In genomic region chr14:73771848-73772705, GRCh38 we compare ENCODE assay signal across 9 cellular contexts. TPM values are rescaled to one million over a fixed set of nuclear protein-coding genes. Genes with fewer than 3 reads are reported as not detected.
DNase-seq lines count a peak whose midpoint lies in the region; ATAC-seq and TF ChIP-seq lines count a peak whose summit lies in the region.
"Had no signal": no experiment of that assay in that cellular context is flagged by ENCODE, and none has a peak within 500 bp of the region (broad histone marks: within the 10 kb centered on the region; RNA-seq: fewer than 3 reads in every experiment).

No MANE protein-coding gene starts in this region.

- peak in 8 of 10 experiments; percentile 39 to 64 (median 52) for DNase-seq in CD4-positive, alpha-beta T cell
- peak; percentile 19 for DNase-seq in NOMO-1 treated with DMSO at 0.1 percent for 48 hours (lab: John Stamatoyannopoulos, UW; ENCODE audit: unreplicated experiment)
- peak; percentile 80 for DNase-seq in renal cortical epithelial cell (ENCODE audit: low read depth)
- no peak for DNase-seq in AG08395 (ENCODE audit: low spot score)

- no peaks in the 10 kb centered on the region for H3K36me3 Mint-ChIP-seq in CD4-positive, alpha-beta T cell (ENCODE audit: low read depth)
- no peaks in the 10 kb centered on the region for H3K36me3 Mint-ChIP-seq in activated T-helper 17 cell treated with anti-CD3 and anti-CD28 coated beads, Interleukin-2, amount 50 U/mL, for 72 hours (ENCODE audit: low read depth)

- no peaks in the 10 kb centered on the region for H3K27me3 Mint-ChIP-seq in CD4-positive, alpha-beta T cell
- no peaks in the 10 kb centered on the region for H3K27me3 Mint-ChIP-seq in activated T-helper 17 cell treated with anti-CD3 and anti-CD28 coated beads, Interleukin-2, amount 50 U/mL, for 72 hours

- intact Hi-C loops in CD4-positive, alpha-beta T cell (cut with DNase I, micrococcal nuclease), result loop anchor here in 1 of 2 experiments (1.0 to 2.0 kb wide), 2 partner anchors 12 to 13 kb away; a partner anchor contains a TSS

- H3K4me1 ChIP-seq in gastroesophageal sphincter, result peaks cover 3 to 98% (median 52%) of the 10 kb centered on the region in 3 donors

- H3K36me3 ChIP-seq in gastroesophageal sphincter, result no peaks in the 10 kb centered on the region

- H3K4me3 Mint-ChIP-seq in CD4-positive, alpha-beta T cell, result peak overlapping the region; percentile 81
- peak overlapping the region; percentile 71 for H3K4me3 Mint-ChIP-seq in activated T-helper 17 cell treated with anti-CD3 and anti-CD28 coated beads, Interleukin-2, amount 50 U/mL, for 72 hours
- H3K4me3 Mint-ChIP-seq: neural crest cell had no signal

- H3K9me3 Mint-ChIP-seq in CD4-positive, alpha-beta T cell, result no peaks in the 10 kb centered on the region
- H3K9me3 Mint-ChIP-seq in activated T-helper 17 cell treated with anti-CD3 and anti-CD28 coated beads, Interleukin-2, amount 50 U/mL, for 72 hours, result no peaks in the 10 kb centered on the region
- H3K9me3 Mint-ChIP-seq: neural crest cell had no signal

- POLR2A ChIA-PET in CD4-positive, alpha-beta T cell (lab: Charles Lee), result interaction anchor here (0.8 to 8.8 kb wide), 12 partner anchors 12 to 178 kb away, joined by 3 to 153 read pairs (median 5); partner anchors contain the start of genes ACOT6, FAM161B and PTGR2

- CTCF ChIA-PET in CD4-positive, alpha-beta T cell (lab: Charles Lee), result interaction anchor here (0.6 to 8.1 kb wide), 6 partner anchors 9 to 34 kb away, joined by 3 to 60 read pairs (median 7); a partner anchor contains a TSS

- no peaks in the 10 kb centered on the region for H3K27me3 ChIP-seq in CD4-positive, alpha-beta T cell (ENCODE audit: control insufficient read depth, insufficient read depth, low read length)
- H3K27me3 ChIP-seq in gastroesophageal sphincter, result no peaks in the 10 kb centered on the region

- H3K9me3 ChIP-seq in CD4-positive, alpha-beta T cell (ENCODE audit: control insufficient read depth, low read length), result no peaks in the 10 kb centered on the region
- H3K9me3 ChIP-seq in gastroesophageal sphincter, result no peaks in the 10 kb centered on the region

- peak overlapping the region; percentile 88 for H3K27ac Mint-ChIP-seq in CD4-positive, alpha-beta T cell
- peak overlapping the region; percentile 55 for H3K27ac Mint-ChIP-seq in activated T-helper 17 cell treated with anti-CD3 and anti-CD28 coated beads, Interleukin-2, amount 50 U/mL, for 72 hours

- no peak overlapping the region for H3K4me3 ChIP-seq in gastroesophageal sphincter

- H3K4me1 Mint-ChIP-seq in CD4-positive, alpha-beta T cell (ENCODE audit: low read depth), result peaks cover 75% of the 10 kb centered on the region
- H3K4me1 Mint-ChIP-seq in activated T-helper 17 cell treated with anti-CD3 and anti-CD28 coated beads, Interleukin-2, amount 50 U/mL, for 72 hours, result peaks cover 42% of the 10 kb centered on the region

- TF ChIP-seq CTCF in CD4-positive, alpha-beta T cell (IDR thresholded peaks at IDR 0.05), result no peak
- no peak for TF ChIP-seq CTCF in gastroesophageal sphincter (IDR thresholded peaks at IDR 0.05)

- ATAC-seq in CD4-positive, alpha-beta T cell (ENCODE audit: poor library complexity), result peak; percentile 83
- ATAC-seq in GM19035 (IDR thresholded peaks at IDR 0.05; ENCODE audit: unreplicated experiment) (peak; percentile 50), HG03196 (IDR thresholded peaks at IDR 0.05; ENCODE audit: unreplicated experiment) (peak; percentile 51), gastroesophageal sphincter (peak; percentile 25)
- ATAC-seq in activated T-helper 17 cell treated with anti-CD3 and anti-CD28 coated beads, Interleukin-2, amount 50 U/mL, for 72 hours (replicated peaks), result peak; percentile 67

- TF ChIP-seq POLR2A in gastroesophageal sphincter (IDR thresholded peaks at IDR 0.05), result no peak

- TF ChIP-seq EP300 in gastroesophageal sphincter (IDR thresholded peaks at IDR 0.05), result no peak

- peak overlapping the region; percentile 48 for H3K27ac ChIP-seq in CD4-positive, alpha-beta T cell (ENCODE audit: low read depth, low read length)
- H3K27ac ChIP-seq in gastroesophageal sphincter, result peak overlapping the region; percentile 54 to 80 (median 74)

- 0% methylated on average over 3 of the region's 7 CpGs; no CpG with 5 or more reads in 1 of the 2 donors for WGBS in gastroesophageal sphincter (ENCODE audit: low coverage in 1 of 2), 2 donors

RNA-seq across cellular contexts. Expression of gene PNMA1, which starts 57.9 kb away (rescaled TPM):
- 10 to 100 TPM; 52.6 to 55.9 TPM for total RNA-seq in CD4-positive, alpha-beta T cell
- total RNA-seq in activated T-helper 17 cell treated with anti-CD3 and anti-CD28 coated beads, Interleukin-2, amount 50 U/mL, for 72 hours, result 10 to 100 TPM; 37.3 to 41.2 TPM
- total RNA-seq in gastroesophageal sphincter, result 10 to 100 TPM; 41.7 to 95.2 (median 47.6) TPM
- 15.3 and 86.2 TPM in 2 replicates for total RNA-seq in renal cortical epithelial cell

Comparison
In these comparisons a context has a peak if more than half of its experiments do, and no peak if none do; other contexts are left out.
1. ATAC-seq: peak in every context shown above with its lines; median percentile 83 in CD4-positive, alpha-beta T cell; 67 in activated T-helper 17 cell treated with anti-CD3 and anti-CD28 coated beads, Interleukin-2, amount 50 U/mL, for 72 hours; 51 in HG03196; 50 in GM19035; 25 in gastroesophageal sphincter.